24 cellular contexts compared by ENCODE assay signal in the genomic region with DNA sequence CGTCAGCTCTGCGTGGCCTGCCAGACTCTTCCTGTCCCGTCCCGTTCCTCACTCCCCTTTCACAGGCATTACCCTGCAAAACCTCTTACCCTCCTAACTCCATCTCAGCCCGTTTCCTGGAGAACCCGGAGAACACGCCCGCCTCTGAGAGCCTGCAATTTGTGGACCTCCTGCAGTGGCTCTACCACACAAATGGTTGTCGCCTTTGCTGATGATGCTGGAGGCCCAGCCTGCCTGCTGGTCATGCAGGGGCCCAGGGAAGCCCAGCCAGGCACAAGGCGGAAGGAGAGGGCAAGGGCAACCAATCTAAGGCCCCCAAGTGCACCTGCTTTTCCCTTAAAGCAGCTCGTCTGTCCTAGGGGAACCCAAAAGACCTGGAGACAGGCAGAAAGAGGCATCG. TPM values are rescaled to one million over a fixed set of nuclear protein-coding genes. Genes with fewer than 3 reads are reported as not detected.
DNase-seq lines count a peak whose midpoint lies in the region; TF ChIP-seq lines count a peak whose summit lies in the region.
"Had no signal": no experiment of that assay in that cellular context is flagged by ENCODE, and none has a peak within 500 bp of the region (broad histone marks: within the 10 kb centered on the region; RNA-seq: fewer than 3 reads in every experiment).

No MANE protein-coding gene starts in this region.

- WGBS in H9 (ENCODE audit: extremely low coverage, insufficient read length, low lambda C conversion rate): no CpG with 5 or more reads among the region's 12 CpGs

- no peak overlapping the region for H3K56ac ChIP-seq in H9 (ENCODE audit: insufficient read length, low read depth, low read length)

- H2BK15ac ChIP-seq in H9 (ENCODE audit: low read depth, low read length): no peak overlapping the region

- H3K27ac Mint-ChIP-seq in H9: peak overlapping the region in 2 of 3 experiments; percentile 35 to 50; a peak in 3 of 7 replicates
- H3K27ac Mint-ChIP-seq in brain: peak overlapping the region in 3 of 5 experiments; percentile 44 to 85 (median 45)
- peak overlapping the region; percentile 8 for H3K27ac Mint-ChIP-seq in type B pancreatic cell
- H3K27ac Mint-ChIP-seq in endothelial cell (ENCODE audit: unreplicated experiment): no peak overlapping the region
- H3K27ac Mint-ChIP-seq: CD4-positive, CD25-positive, alpha-beta regulatory T cell had no signal

- H2BK120ac ChIP-seq in H9 (ENCODE audit: low read depth, low read length, poor library complexity, severe bottlenecking): no peak overlapping the region

- H3K27me3 ChIP-seq in H9 (ENCODE audit: insufficient read depth, low read length): no peaks in the 10 kb centered on the region
- H3K27me3 ChIP-seq: BLaER1 had no signal

- H3K18ac ChIP-seq in H9 (ENCODE audit: insufficient read length, low read depth, low read length): no peak overlapping the region

- no peak overlapping the region for H3T11ph ChIP-seq in H9 (ENCODE audit: low read length)

- H2BK12ac ChIP-seq in H9 (ENCODE audit: insufficient read length, low read depth, low read length): no peak overlapping the region

- H3K9me3 Mint-ChIP-seq in H9: no peaks in the 10 kb centered on the region
- peaks cover 0 to 8% (median 4%) of the 10 kb centered on the region in 5 experiments for H3K9me3 Mint-ChIP-seq in brain
- peaks cover 4% of the 10 kb centered on the region for H3K9me3 Mint-ChIP-seq in type B pancreatic cell
- H3K9me3 Mint-ChIP-seq in endothelial cell (ENCODE audit: unreplicated experiment): no peaks in the 10 kb centered on the region

- H2AK5ac ChIP-seq in H9 (ENCODE audit: insufficient read length, low read length): no peak overlapping the region

- no peak overlapping the region for H4K5ac ChIP-seq in H9 (ENCODE audit: insufficient read length, low read depth, low read length)

- no peaks in the 10 kb centered on the region for H3K79me1 ChIP-seq in H9 (ENCODE audit: insufficient read depth, low read depth, low read length, poor library complexity, severe bottlenecking)

- H3K9ac ChIP-seq in H9 (ENCODE audit: extremely low read depth, insufficient read length, low read length): no peak overlapping the region
- H3K9ac ChIP-seq: BLaER1, KMS-11 had no signal

- peak; percentile 5 for DNase-seq in NCI-H2107 treated with DMSO at 0.1 percent for 48 hours (lab: John Stamatoyannopoulos, UW; ENCODE audit: unreplicated experiment)
- DNase-seq in NCI-H2107 (lab: John Stamatoyannopoulos, UW): no peak
- DNase-seq in H9: no peak
- DNase-seq in type B pancreatic cell (ENCODE audit: extremely low spot score, unreplicated experiment): no peak
- DNase-seq in endothelial cell (ENCODE audit: low spot score): no peak
- DNase-seq in T-helper 1 cell: no peak
- DNase-seq: CD4-positive, CD25-positive, alpha-beta regulatory T cell; DMS153; DND-41; IMR-90; MM.1S; NCI-H1048; NCI-H1436; NCI-H1930; NCI-H2171; NCI-H524; SHP77 treated with DMSO at 0.1 percent for 48 hours had no signal

- peaks cover 40 to 43% of the 10 kb centered on the region in 2 experiments for H3K4me1 Mint-ChIP-seq in H9
- H3K4me1 Mint-ChIP-seq in brain: peaks cover 32% of the 10 kb centered on the region
- H3K4me1 Mint-ChIP-seq in type B pancreatic cell (ENCODE audit: unreplicated experiment): peaks cover 22% of the 10 kb centered on the region
- peaks cover 8% of the 10 kb centered on the region for H3K4me1 Mint-ChIP-seq in endothelial cell (ENCODE audit: unreplicated experiment)
- H3K4me1 Mint-ChIP-seq: CD4-positive, CD25-positive, alpha-beta regulatory T cell had no signal

- no peak overlapping the region for H4K8ac ChIP-seq in H9 (replicated peaks; ENCODE audit: insufficient read length, low read depth, low read length)

- no peaks in the 10 kb centered on the region for H3K23me2 ChIP-seq in H9 (ENCODE audit: insufficient read length, low read depth, low read length, poor library complexity, severe bottlenecking)

- TF ChIP-seq CTCF in H9 (conservative IDR thresholded peaks at IDR 0.05) (no peak), brain (conservative IDR thresholded peaks at IDR 0.05) (no peak), type B pancreatic cell (conservative IDR thresholded peaks at IDR 0.05) (no peak), endothelial cell (IDR thresholded peaks at IDR 0.05; ENCODE audit: unreplicated experiment) (no peak)

- H3K14ac ChIP-seq in H9 (ENCODE audit: insufficient read depth, low read length): no peak overlapping the region; the same call in 1 of the 2 replicates

- no peaks in the 10 kb centered on the region for H4K20me1 ChIP-seq in H9 (ENCODE audit: control insufficient read depth, insufficient read depth, insufficient read length)
- H4K20me1 ChIP-seq: BLaER1 had no signal

- H3K79me2 ChIP-seq in H9 (ENCODE audit: insufficient read depth, low read length): no peaks in the 10 kb centered on the region

- H2BK5ac ChIP-seq in H9 (ENCODE audit: insufficient read length, low read length): no peak overlapping the region

- H2AFZ ChIP-seq in H9 (ENCODE audit: low read length): no peak overlapping the region

- H3K36me3 Mint-ChIP-seq in H9 (ENCODE audit: insufficient read depth in 1 of 3, low read depth in 3 of 3): peaks cover 3 to 14% (median 7%) of the 10 kb centered on the region in 3 experiments
- peaks cover 17% of the 10 kb centered on the region for H3K36me3 Mint-ChIP-seq in brain
- peaks cover 10% of the 10 kb centered on the region for H3K36me3 Mint-ChIP-seq in type B pancreatic cell
- peaks cover 6% of the 10 kb centered on the region for H3K36me3 Mint-ChIP-seq in endothelial cell (ENCODE audit: low read depth, unreplicated experiment)
- H3K36me3 Mint-ChIP-seq: CD4-positive, CD25-positive, alpha-beta regulatory T cell had no signal

- H3K4me2 ChIP-seq in H9 (ENCODE audit: insufficient read depth, insufficient read length, low read length): no peak overlapping the region
- H3K4me2 ChIP-seq: BLaER1, KMS-11 had no signal

- H3K27me3 Mint-ChIP-seq in H9 (ENCODE audit: low read depth) (peaks cover 18% of the 10 kb centered on the region), brain (peaks cover 5% of the 10 kb centered on the region), type B pancreatic cell (peaks cover 16% of the 10 kb centered on the region), endothelial cell (ENCODE audit: unreplicated experiment) (peaks cover 12% of the 10 kb centered on the region)
- H3K27me3 Mint-ChIP-seq: CD4-positive, CD25-positive, alpha-beta regulatory T cell had no signal

- H3K4me3 Mint-ChIP-seq in H9 (no peak overlapping the region), brain (no peak overlapping the region), type B pancreatic cell (no peak overlapping the region), endothelial cell (ENCODE audit: unreplicated experiment) (no peak overlapping the region)
- H3K4me3 Mint-ChIP-seq: CD4-positive, CD25-positive, alpha-beta regulatory T cell had no signal

- H3K23ac ChIP-seq in H9 (ENCODE audit: insufficient read length, low read depth, low read length): no peak overlapping the region

- H4K91ac ChIP-seq in H9 (ENCODE audit: insufficient read length, low read depth, low read length): no peak overlapping the region

- H2BK20ac ChIP-seq in H9 (ENCODE audit: low read depth, low read length, poor library complexity, severe bottlenecking): no peak overlapping the region

- peaks cover 3% of the 10 kb centered on the region; the same call in 1 of the 2 replicates for H3K4me1 ChIP-seq in H9 (ENCODE audit: insufficient read depth, low read length)

- no peak overlapping the region for H3K27ac ChIP-seq in H9 (ENCODE audit: insufficient read length, low read depth, low read length)
- H3K27ac ChIP-seq: BLaER1, KMS-11, RWPE1 had no signal

- no peak overlapping the region for H3K4ac ChIP-seq in H9 (ENCODE audit: low read depth, low read length)

- no peaks in the 10 kb centered on the region for H3K9me3 ChIP-seq in H9 (ENCODE audit: control insufficient read depth, low read depth, low read length)
- H3K9me3 ChIP-seq: BLaER1 had no signal

RNA-seq across cellular contexts. Expression of gene RFLNA, which starts 22.5 kb away (rescaled TPM):
- 9.7 and 10.6 TPM in 2 replicates for total RNA-seq in H9 (2021)
- polyA plus RNA-seq in brain (ENCODE audit: insufficient read depth, low read depth, low replicate concordance): 1.5 TPM
- 19.7 and 57.4 TPM in 2 replicates for total RNA-seq in type B pancreatic cell (ENCODE audit: low replicate concordance)
- 13.3 TPM for total RNA-seq in endothelial cell (ENCODE audit: unreplicated experiment)
- total RNA-seq: A172; CD4-positive, CD25-positive, alpha-beta regulatory T cell; IMR-90; OCI-LY7; T-helper 1 cell treated with Interleukin-12 subunit alpha and Interleukin-12 subunit beta and Interleukin-4 antibody, amounts not matched to agents 30 ng/mL and 1 ng/mL, for 36 hours had no signal
- polyA plus RNA-seq: CD4-positive, CD25-positive, alpha-beta regulatory T cell; IMR-90 had no signal
